1 cellular context compared by ENCODE assay signal in genomic region chr7:128672927-128673517, GRCh38.
TF ChIP-seq lines count a peak whose summit lies in the region.

No MANE protein-coding gene starts in this region.

TF ChIP-seq in K562, 482 proteins besides CTCF, POLR2A, EP300 and RAD21 (continued from another document):
- TF ChIP-seq RREB1 (CRISPR knock-in tag; IDR thresholded peaks at IDR 0.05) (no peak), PCBP1 (IDR thresholded peaks at IDR 0.05; ENCODE audit: low read depth, low read length, poor library complexity, severe bottlenecking) (no peak), HNRNPUL1 (IDR thresholded peaks at IDR 0.05; ENCODE audit: low read length) (no peak), MITF (IDR thresholded peaks at IDR 0.05) (no peak), E4F1 (CRISPR knock-in tag; IDR thresholded peaks at IDR 0.05; ENCODE audit: borderline replicate concordance) (no peak), ZNF644 (tag; IDR thresholded peaks at IDR 0.05; ENCODE audit: low read depth) (no peak), ZNF583 (CRISPR knock-in tag; IDR thresholded peaks at IDR 0.05) (no peak), NFATC3 (IDR thresholded peaks at IDR 0.05) (no peak), ZNF696 (CRISPR knock-in tag; conservative IDR thresholded peaks at IDR 0.05) (no peak), PRMT5 (CRISPR knock-in tag; IDR thresholded peaks at IDR 0.05) (no peak), STAG1 (CRISPR knock-in tag; IDR thresholded peaks at IDR 0.05; ENCODE audit: borderline replicate concordance) (peak; percentile 52; the same call in 1 of the 2 replicates)
